ENCODE assay signal across 8 cellular contexts in the genomic region with DNA sequence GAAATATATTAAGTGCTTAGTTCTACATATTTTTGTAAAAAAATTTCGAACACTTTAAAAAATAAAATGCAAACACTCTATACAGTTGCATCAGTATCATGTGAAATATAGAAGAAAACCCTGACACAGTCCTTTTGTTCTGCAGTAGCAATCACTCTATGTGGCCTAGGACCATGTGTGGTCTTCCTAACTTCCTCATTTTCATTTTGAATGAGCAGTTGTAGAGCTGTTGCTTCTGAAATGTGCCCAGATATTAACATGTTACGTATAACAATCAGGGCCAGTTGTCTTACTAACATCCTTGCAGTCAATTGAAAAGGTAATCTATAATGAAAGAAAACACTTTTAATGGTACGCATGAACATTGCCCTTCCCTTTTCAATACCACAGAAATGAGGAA.
DNase-seq lines count a peak whose midpoint lies in the region; ATAC-seq lines count a peak whose summit lies in the region.

No MANE protein-coding gene starts in this region.

- in situ Hi-C loops in G401 (cut with HindIII; ENCODE audit: low sequenced_read_pairs): no loop called here

- H3K4me3 Mint-ChIP-seq in activated naive CD8-positive, alpha-beta T cell treated with anti-CD3 and anti-CD28 coated beads for 36 hours: no peak overlapping the region
- H3K4me3 Mint-ChIP-seq in CD8-positive, alpha-beta memory T cell: no peak overlapping the region

- peaks cover 51% of the 10 kb centered on the region for H3K36me3 Mint-ChIP-seq in activated naive CD8-positive, alpha-beta T cell treated with anti-CD3 and anti-CD28 coated beads for 36 hours
- H3K36me3 Mint-ChIP-seq in CD8-positive, alpha-beta memory T cell: peaks cover 7 to 28% (median 15%) of the 10 kb centered on the region in 3 donors

- no peak for DNase-seq in activated naive CD8-positive, alpha-beta T cell treated with anti-CD3 and anti-CD28 coated beads for 36 hours
- no peak for DNase-seq in EL
- no peak for DNase-seq in G401 (ENCODE audit: low spot score)
- no peak for DNase-seq in CD8-positive, alpha-beta memory T cell

- H3K27me3 Mint-ChIP-seq in activated naive CD8-positive, alpha-beta T cell treated with anti-CD3 and anti-CD28 coated beads for 36 hours: no peaks in the 10 kb centered on the region
- no peaks in the 10 kb centered on the region for H3K27me3 Mint-ChIP-seq in CD8-positive, alpha-beta memory T cell

- ATAC-seq in GM18517 (IDR thresholded peaks at IDR 0.05; ENCODE audit: unreplicated experiment) (peak; percentile 65), GM21723 (IDR thresholded peaks at IDR 0.05; ENCODE audit: unreplicated experiment) (peak; percentile 64), HG03469 (IDR thresholded peaks at IDR 0.05; ENCODE audit: unreplicated experiment) (peak; percentile 59)
- no peak for ATAC-seq in activated CD4-positive, CD25-positive, alpha-beta regulatory T cell treated with anti-CD3 and anti-CD28 coated beads, Interleukin-2, amount 50 U/mL, for 24 hours

- no peak overlapping the region for H3K27ac ChIP-seq in CD8-positive, alpha-beta memory T cell (ENCODE audit: low read depth, low read length)

- no peak overlapping the region for H3K4me3 ChIP-seq in CD8-positive, alpha-beta memory T cell (ENCODE audit: low read length)

- peaks cover 11% of the 10 kb centered on the region for H3K4me1 ChIP-seq in CD8-positive, alpha-beta memory T cell (ENCODE audit: insufficient read depth, low read length)

- CTCF ChIA-PET in CD8-positive, alpha-beta memory T cell (lab: Charles Lee): no interaction called here

- H3K4me1 Mint-ChIP-seq in activated naive CD8-positive, alpha-beta T cell treated with anti-CD3 and anti-CD28 coated beads for 36 hours: peaks cover 43% of the 10 kb centered on the region
- H3K4me1 Mint-ChIP-seq in CD8-positive, alpha-beta memory T cell: peaks cover 37 to 45% (median 42%) of the 10 kb centered on the region in 3 donors

- H3K9me3 Mint-ChIP-seq in activated naive CD8-positive, alpha-beta T cell treated with anti-CD3 and anti-CD28 coated beads for 36 hours: peaks cover 1% of the 10 kb centered on the region
- peaks cover 0 to 2% (median 0%) of the 10 kb centered on the region in 5 donors for H3K9me3 Mint-ChIP-seq in CD8-positive, alpha-beta memory T cell

- peak overlapping the region; percentile 74 for H3K27ac Mint-ChIP-seq in activated naive CD8-positive, alpha-beta T cell treated with anti-CD3 and anti-CD28 coated beads for 36 hours
- H3K27ac Mint-ChIP-seq in CD8-positive, alpha-beta memory T cell: peak overlapping the region in 3 of 8 donors; percentile 3 to 25 (median 19)

- no peaks in the 10 kb centered on the region for H3K27me3 ChIP-seq in CD8-positive, alpha-beta memory T cell (ENCODE audit: insufficient read depth, low read length, poor library complexity, severe bottlenecking)

- POLR2A ChIA-PET in CD8-positive, alpha-beta memory T cell (lab: Charles Lee): interaction anchor here (1.3 kb wide), 1 partner anchor 108 kb away, joined by 9 read pairs; a partner anchor contains a TSS

- no peaks in the 10 kb centered on the region for H3K36me3 ChIP-seq in CD8-positive, alpha-beta memory T cell (ENCODE audit: insufficient read depth, low read length)

- no peaks in the 10 kb centered on the region for H3K9me3 ChIP-seq in CD8-positive, alpha-beta memory T cell (ENCODE audit: low read length)

Comparison
In these comparisons a context has a peak if more than half of its experiments do, and no peak if none do; other contexts are left out.
1. ATAC-seq: peak in GM18517 (single experiment), GM21723 (single experiment) and HG03469 (single experiment); none in activated CD4-positive, CD25-positive, alpha-beta regulatory T cell treated with anti-CD3 and anti-CD28 coated beads, Interleukin-2, amount 50 U/mL, for 24 hours (0 of 2).